ENCODE assay signal across 18 cellular contexts in genomic region chr22:35359380-35360065, GRCh38. TPM values are rescaled to one million over a fixed set of nuclear protein-coding genes. Genes with fewer than 3 reads are reported as not detected.
DNase-seq lines count a peak whose midpoint lies in the region; ATAC-seq, FAIRE-seq and TF ChIP-seq lines count a peak whose summit lies in the region.
"Had no signal": no experiment of that assay in that cellular context is flagged by ENCODE, and none has a peak within 500 bp of the region (broad histone marks: within the 10 kb centered on the region; RNA-seq: fewer than 3 reads in every experiment).

No MANE protein-coding gene starts in this region.

- no peak overlapping the region for H3K27ac ChIP-seq in left lung
- H3K27ac ChIP-seq: SJCRH30 had no signal

- peaks cover 0 to 4% of the 10 kb centered on the region in 2 donors for H3K27me3 ChIP-seq in left lung
- H3K27me3 ChIP-seq: BE2C, MG63, SJCRH30 had no signal

- peaks cover 63% of the 10 kb centered on the region for H3K4me1 Mint-ChIP-seq in dendritic cell treated with granulocyte-macrophage colony-stimulating factor and Interleukin-4, amounts not matched to agents 40 ng/mL and 50 ng/mL, for 4 days (ENCODE audit: low read depth)

- no peaks in the 10 kb centered on the region for H3K9me3 Mint-ChIP-seq in dendritic cell treated with granulocyte-macrophage colony-stimulating factor and Interleukin-4, amounts not matched to agents 40 ng/mL and 50 ng/mL, for 4 days
- H3K9me3 Mint-ChIP-seq: CD4-positive, alpha-beta T cell had no signal

- H3K4me1 ChIP-seq in mucosa of descending colon (ENCODE audit: low read depth): no peaks in the 10 kb centered on the region
- peaks cover 0 to 45% of the 10 kb centered on the region in 2 donors for H3K4me1 ChIP-seq in left lung
- H3K4me1 ChIP-seq: BE2C had no signal

- H3K27me3 Mint-ChIP-seq in dendritic cell treated with granulocyte-macrophage colony-stimulating factor and Interleukin-4, amounts not matched to agents 40 ng/mL and 50 ng/mL, for 4 days: no peaks in the 10 kb centered on the region

- H3K36me3 ChIP-seq in mucosa of descending colon (ENCODE audit: low read depth): no peaks in the 10 kb centered on the region
- no peaks in the 10 kb centered on the region for H3K36me3 ChIP-seq in left lung
- H3K36me3 ChIP-seq: BE2C, MG63, SJCRH30 had no signal

- peak; percentile 8 for ATAC-seq in mucosa of descending colon
- no peak for ATAC-seq in left lung
- ATAC-seq: PC-3 had no signal

- H3K4me3 ChIP-seq in mucosa of descending colon (no peak overlapping the region), left lung (no peak overlapping the region)
- H3K4me3 ChIP-seq: MG63, SJCRH30 had no signal

- intact Hi-C loops in dendritic cell treated with granulocyte-macrophage colony-stimulating factor and Interleukin-4, amounts not matched to agents 40 ng/mL and 50 ng/mL, for 4 days (cut with micrococcal nuclease): no loop called here
- intact Hi-C loops in mucosa of descending colon (cut with DNase I, micrococcal nuclease) (loop anchor here in 1 of 2 donors (10.0 kb wide), 1 partner anchor 265 kb away; no protein-coding TSS in a partner anchor), left lung (cut with DNase I) (no loop called here)

- H3K9me3 ChIP-seq in mucosa of descending colon: no peaks in the 10 kb centered on the region
- H3K9me3 ChIP-seq in left lung: no peaks in the 10 kb centered on the region
- H3K9me3 ChIP-seq: BE2C, MG63, SJCRH30 had no signal

- H3K36me3 Mint-ChIP-seq in dendritic cell treated with granulocyte-macrophage colony-stimulating factor and Interleukin-4, amounts not matched to agents 40 ng/mL and 50 ng/mL, for 4 days (ENCODE audit: low read depth): no peaks in the 10 kb centered on the region

- peak; percentile 99 for FAIRE-seq in urothelium cell line (lab: Jason Lieb, UNC)

- peak overlapping the region; percentile 87 for H3K27ac Mint-ChIP-seq in dendritic cell treated with granulocyte-macrophage colony-stimulating factor and Interleukin-4, amounts not matched to agents 40 ng/mL and 50 ng/mL, for 4 days
- H3K27ac Mint-ChIP-seq: CD4-positive, alpha-beta T cell had no signal

- H3K4me3 Mint-ChIP-seq in dendritic cell treated with granulocyte-macrophage colony-stimulating factor and Interleukin-4, amounts not matched to agents 40 ng/mL and 50 ng/mL, for 4 days: no peak overlapping the region
- H3K4me3 Mint-ChIP-seq: CD4-positive, alpha-beta T cell had no signal

- TF ChIP-seq CTCF in mucosa of descending colon (IDR thresholded peaks at IDR 0.05) (no peak), left lung (IDR thresholded peaks at IDR 0.05) (no peak)

- DNase-seq in M059J (ENCODE audit: low read depth): peak; percentile 29
- DNase-seq in mucosa of descending colon: no peak
- DNase-seq in urothelium cell line (ENCODE audit: low spot score): peak; percentile 81
- no peak for DNase-seq in left lung
- no peak for DNase-seq in DMS53 treated with DMSO at 0.1 percent for 48 hours (lab: John Stamatoyannopoulos, UW; ENCODE audit: unreplicated experiment)
- no peak for DNase-seq in NCI-H146 (lab: John Stamatoyannopoulos, UW)
- no peak for DNase-seq in globus pallidus (ENCODE audit: low spot score)
- DNase-seq: BE2C; CD4-positive, alpha-beta T cell; DMS53; GOT3; MG63; NCI-H1092; NCI-H1694 treated with DMSO at 0.1 percent for 48 hours; NCI-H345; PC-3; SJCRH30 had no signal

RNA-seq across cellular contexts. Expression of gene HMOX1, which starts 21.4 kb away (rescaled TPM):
- 9.4 and 14.9 TPM in 2 replicates for total RNA-seq in M059J (2014; rRNA removed; shearing (Covaris generic))
- 10 to 100 TPM; 33.8 to 71.4 (median 55.5) TPM for total RNA-seq in mucosa of descending colon
- total RNA-seq in left lung: 100 to 1,000 TPM in 1 of 2 donors, 10 to 100 TPM in 1; 43.4 to 355 TPM

RNA-seq across cellular contexts. Expression of gene MCM5, which starts 40.4 kb away (rescaled TPM):
- 54.9 and 88.6 TPM in 2 replicates for total RNA-seq in M059J (2014; rRNA removed; shearing (Covaris generic))
- total RNA-seq in mucosa of descending colon: 10 to 100 TPM; 18.5 to 45.2 (median 30.3) TPM
- 10 to 100 TPM; 34.9 to 62.5 TPM for total RNA-seq in left lung

RNA-seq across cellular contexts. Expression of gene TOM1, which starts 59.8 kb away (rescaled TPM):
- total RNA-seq in M059J (2014; rRNA removed; shearing (Covaris generic)): 17.1 and 21.4 TPM in 2 replicates
- 10 to 100 TPM; 59.8 to 74.7 (median 60.2) TPM for total RNA-seq in mucosa of descending colon
- total RNA-seq in left lung: 10 to 100 TPM; 68.0 to 81.3 TPM

Comparison
In these comparisons a context has a peak if more than half of its experiments do, and no peak if none do; other contexts are left out.
1. DNase-seq: peak in M059J (single experiment) and urothelium cell line (single experiment); none in mucosa of descending colon (0 of 3), left lung (0 of 2), DMS53 treated with DMSO at 0.1 percent for 48 hours (single experiment), NCI-H146 (single experiment) and globus pallidus (single experiment).